Comparison of ENCODE assay signal across 9 cellular contexts in genomic region chr13:33799950-33800592, GRCh38. TPM values are rescaled to one million over a fixed set of nuclear protein-coding genes. Genes with fewer than 3 reads are reported as not detected.
A peak's percentile ranks its signal among the peaks of the same experiment; 100 is the strongest.
DNase-seq lines count a peak whose midpoint lies in the region; ATAC-seq and TF ChIP-seq lines count a peak whose summit lies in the region.
"Had no signal": no experiment of that assay in that cellular context is flagged by ENCODE, and none has a peak within 500 bp of the region (broad histone marks: within the 10 kb centered on the region; RNA-seq: fewer than 3 reads in every experiment).

No MANE protein-coding gene starts in this region.

- ATAC-seq in left lobe of liver (peak; percentile 94), GM18498 (IDR thresholded peaks at IDR 0.05; ENCODE audit: unreplicated experiment) (no peak)
- ATAC-seq in stimulated activated naive CD8-positive, alpha-beta T cell treated with anti-CD3 and anti-CD28 coated beads, Interleukin-15, amount 100 ng/mL, for 72 hours, result no peak

- peaks cover 8% of the 10 kb centered on the region for H3K27me3 Mint-ChIP-seq in stimulated activated naive CD8-positive, alpha-beta T cell treated with anti-CD3 and anti-CD28 coated beads, Interleukin-15, amount 100 ng/mL, for 72 hours
- H3K27me3 Mint-ChIP-seq: dendritic cell treated with granulocyte-macrophage colony-stimulating factor and Interleukin-4, amounts not matched to agents 40 ng/mL and 50 ng/mL, for 4 days had no signal

- CTCF ChIA-PET in HEK293T (lab: Yijun Ruan, JAX), result interaction anchor here (0.9 to 1.2 kb wide), 2 partner anchors 14 to 36 kb away, joined by 3 to 4 read pairs; no protein-coding TSS in a partner anchor

- H3K4me1 ChIP-seq in BE2C, result peaks cover 12% of the 10 kb centered on the region

- DNase-seq in BE2C (no peak), HEK293T (ENCODE audit: extremely low spot score) (peak; percentile 21), amniotic epithelial cell (ENCODE audit: low read depth) (peak; percentile 44), left lobe of liver (ENCODE audit: low spot score) (no peak), NCI-H510A treated with DMSO at 0.1 percent for 48 hours (lab: John Stamatoyannopoulos, UW) (no peak), epidermal melanocyte (ENCODE audit: insufficient read length, low spot score) (no peak)
- DNase-seq in stimulated activated naive CD8-positive, alpha-beta T cell treated with anti-CD3 and anti-CD28 coated beads, Interleukin-15, amount 100 ng/mL, for 72 hours, result no peak

- POLR2A ChIA-PET in HEK293T (lab: Yijun Ruan, JAX), result no interaction called here

- no peak overlapping the region for H3K27ac Mint-ChIP-seq in stimulated activated naive CD8-positive, alpha-beta T cell treated with anti-CD3 and anti-CD28 coated beads, Interleukin-15, amount 100 ng/mL, for 72 hours
- H3K27ac Mint-ChIP-seq: dendritic cell treated with granulocyte-macrophage colony-stimulating factor and Interleukin-4, amounts not matched to agents 40 ng/mL and 50 ng/mL, for 4 days had no signal

- no peaks in the 10 kb centered on the region for H3K9me3 ChIP-seq in BE2C

- no peaks in the 10 kb centered on the region for H3K27me3 ChIP-seq in BE2C

- no peaks in the 10 kb centered on the region for H3K9me3 Mint-ChIP-seq in stimulated activated naive CD8-positive, alpha-beta T cell treated with anti-CD3 and anti-CD28 coated beads, Interleukin-15, amount 100 ng/mL, for 72 hours
- H3K9me3 Mint-ChIP-seq: dendritic cell treated with granulocyte-macrophage colony-stimulating factor and Interleukin-4, amounts not matched to agents 40 ng/mL and 50 ng/mL, for 4 days had no signal

- no peaks in the 10 kb centered on the region for H3K4me1 Mint-ChIP-seq in stimulated activated naive CD8-positive, alpha-beta T cell treated with anti-CD3 and anti-CD28 coated beads, Interleukin-15, amount 100 ng/mL, for 72 hours

- H3K4me3 ChIP-seq in BE2C (ENCODE audit: low read depth, low read length), result no peak overlapping the region

- H3K36me3 ChIP-seq in BE2C, result no peaks in the 10 kb centered on the region

- H3K4me3 Mint-ChIP-seq in stimulated activated naive CD8-positive, alpha-beta T cell treated with anti-CD3 and anti-CD28 coated beads, Interleukin-15, amount 100 ng/mL, for 72 hours, result no peak overlapping the region
- H3K4me3 Mint-ChIP-seq: dendritic cell treated with granulocyte-macrophage colony-stimulating factor and Interleukin-4, amounts not matched to agents 40 ng/mL and 50 ng/mL, for 4 days had no signal

- peak; percentile 56 for TF ChIP-seq CTCF in BE2C (IDR thresholded peaks at IDR 0.05; ENCODE audit: low read depth, low read length)

TF ChIP-seq in HEK293T, 16 proteins besides CTCF, POLR2A, EP300 and RAD21:
- TF ChIP-seq TARDBP (IDR thresholded peaks at IDR 0.05), result no peak
- no peak for TF ChIP-seq CTBP1 (IDR thresholded peaks at IDR 0.05; ENCODE audit: borderline replicate concordance)
- TF ChIP-seq L3MBTL2 (conservative IDR thresholded peaks at IDR 0.05), result no peak
- TF ChIP-seq SUZ12 (IDR thresholded peaks at IDR 0.05), result no peak
- TF ChIP-seq ARNT (IDR thresholded peaks at IDR 0.05), result no peak
- no peak for TF ChIP-seq PKNOX1 (IDR thresholded peaks at IDR 0.05)
- TF ChIP-seq HDGF (IDR thresholded peaks at IDR 0.05; ENCODE audit: borderline replicate concordance), result no peak
- no peak for TF ChIP-seq ZNF384 (IDR thresholded peaks at IDR 0.05)
- TF ChIP-seq FOXM1 (IDR thresholded peaks at IDR 0.05; ENCODE audit: borderline replicate concordance), result no peak
- TF ChIP-seq FOXK2 (IDR thresholded peaks at IDR 0.05), result no peak
- no peak for TF ChIP-seq NFRKB (IDR thresholded peaks at IDR 0.05)
- no peak for TF ChIP-seq ELF4 (IDR thresholded peaks at IDR 0.05)
- TF ChIP-seq SP1 (IDR thresholded peaks at IDR 0.05), result no peak
- no peak for TF ChIP-seq BHLHE40 (IDR thresholded peaks at IDR 0.05; ENCODE audit: borderline replicate concordance)
- no peak for TF ChIP-seq LEF1 (IDR thresholded peaks at IDR 0.05; ENCODE audit: borderline replicate concordance)
- TF ChIP-seq FOXA1 (IDR thresholded peaks at IDR 0.05), result no peak

RNA-seq across cellular contexts. Expression of gene RFC3, which starts 17.9 kb away (rescaled TPM):
- 25.6 TPM for polyA plus RNA-seq in BE2C (2012; ENCODE audit: insufficient read depth, insufficient read length, low read depth)
- 2.2 TPM for total RNA-seq in left lobe of liver

Comparison
In these comparisons a context has a peak if more than half of its experiments do, and no peak if none do; other contexts are left out.
1. DNase-seq: peak in HEK293T (single experiment) and amniotic epithelial cell (single experiment); none in BE2C (single experiment), left lobe of liver (single experiment), NCI-H510A treated with DMSO at 0.1 percent for 48 hours (single experiment), stimulated activated naive CD8-positive, alpha-beta T cell treated with anti-CD3 and anti-CD28 coated beads, Interleukin-15, amount 100 ng/mL, for 72 hours (0 of 2) and epidermal melanocyte (single experiment).